15 cellular contexts compared by ENCODE assay signal in the genomic region with DNA sequence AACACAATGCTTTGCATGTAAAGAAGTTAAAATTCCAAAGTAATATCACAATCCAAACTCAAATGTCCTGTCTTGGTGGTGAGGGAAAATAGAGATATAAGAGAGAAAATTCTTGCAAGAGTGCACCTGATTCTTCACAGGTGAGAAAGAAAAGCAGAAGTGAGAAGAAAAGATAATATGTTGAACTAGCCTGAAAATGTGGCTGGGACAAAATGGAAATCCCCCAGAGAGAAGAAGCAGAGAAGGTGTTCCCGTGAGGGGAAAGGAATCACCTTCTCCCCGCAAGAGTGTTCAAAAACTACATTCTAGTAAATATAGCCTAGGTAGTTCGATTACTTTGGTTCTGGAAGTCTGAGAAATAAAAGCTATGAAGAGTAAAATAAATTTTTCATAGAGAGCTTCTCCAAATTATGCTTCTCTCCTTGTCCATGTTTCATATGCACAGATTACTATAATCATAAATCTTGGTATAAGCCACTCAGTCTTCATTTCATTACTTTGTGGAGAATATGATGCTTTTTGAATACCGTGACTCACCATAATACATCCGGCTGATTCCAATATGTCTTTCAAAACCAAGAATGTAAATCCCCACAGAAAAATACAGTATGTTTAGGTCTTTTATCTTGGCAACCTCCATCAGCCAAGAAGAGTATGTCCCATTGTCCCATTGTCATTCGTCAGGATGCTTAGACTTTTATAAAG.
DNase-seq lines count a peak whose midpoint lies in the region; ATAC-seq and TF ChIP-seq lines count a peak whose summit lies in the region.
"Had no signal": no experiment of that assay in that cellular context is flagged by ENCODE, and none has a peak within 500 bp of the region (broad histone marks: within the 10 kb centered on the region; RNA-seq: fewer than 3 reads in every experiment).

No MANE protein-coding gene starts in this region.

- TF ChIP-seq CTCF in CD4-positive, alpha-beta T cell (IDR thresholded peaks at IDR 0.05) = no peak
- no peak for TF ChIP-seq CTCF in esophagus muscularis mucosa (IDR thresholded peaks at IDR 0.05)

- peak; percentile 96 for ATAC-seq in GM18499 (IDR thresholded peaks at IDR 0.05; ENCODE audit: insufficient read depth, unreplicated experiment)
- peak; percentile 77 for ATAC-seq in GM19397 (IDR thresholded peaks at IDR 0.05; ENCODE audit: unreplicated experiment)
- peak; percentile 85 for ATAC-seq in HG02798 (IDR thresholded peaks at IDR 0.05; ENCODE audit: poor library complexity, unreplicated experiment)
- ATAC-seq in HG03460 (IDR thresholded peaks at IDR 0.05; ENCODE audit: unreplicated experiment) = peak; percentile 76
- ATAC-seq in CD4-positive, alpha-beta T cell (ENCODE audit: poor library complexity) = no peak
- ATAC-seq: WTC11 had no signal

- WGBS in esophagus muscularis mucosa = 90% methylated on average over 6 of the region's 6 CpGs

- no peak overlapping the region for H3K4me3 Mint-ChIP-seq in CD4-positive, alpha-beta T cell
- H3K4me3 Mint-ChIP-seq in immature natural killer cell = no peak overlapping the region
- H3K4me3 Mint-ChIP-seq: dendritic cell treated with granulocyte-macrophage colony-stimulating factor and Interleukin-4, amounts not matched to agents 40 ng/mL and 50 ng/mL, for 4 days; WTC11 had no signal

- POLR2A ChIA-PET in CD4-positive, alpha-beta T cell (lab: Charles Lee) = no interaction called here

- H3K4me1 ChIP-seq in esophagus muscularis mucosa = peaks cover 0 to 5% (median 0%) of the 10 kb centered on the region in 4 donors
- H3K4me1 ChIP-seq: vagina had no signal

- no peak for TF ChIP-seq POLR2A in esophagus muscularis mucosa (IDR thresholded peaks at IDR 0.05; ENCODE audit: low read depth)

- intact Hi-C loops in CD4-positive, alpha-beta T cell (cut with DNase I, micrococcal nuclease) = no loop called here
- intact Hi-C loops in esophagus muscularis mucosa (cut with DNase I) = no loop called here

- H3K36me3 ChIP-seq in esophagus muscularis mucosa = no peaks in the 10 kb centered on the region
- H3K36me3 ChIP-seq: vagina had no signal

- H3K4me1 Mint-ChIP-seq in CD4-positive, alpha-beta T cell (ENCODE audit: low read depth) = no peaks in the 10 kb centered on the region
- no peaks in the 10 kb centered on the region for H3K4me1 Mint-ChIP-seq in immature natural killer cell

- H3K27ac ChIP-seq in CD4-positive, alpha-beta T cell (ENCODE audit: low read depth, low read length) = no peak overlapping the region
- H3K27ac ChIP-seq in substantia nigra (ENCODE audit: low read depth, low read length, poor library complexity, severe bottlenecking) (no peak overlapping the region), esophagus muscularis mucosa (replicated peaks in 1 of 4) (no peak overlapping the region)
- H3K27ac ChIP-seq: KMS-11, SK-N-MC, vagina had no signal

- H3K27me3 ChIP-seq in CD4-positive, alpha-beta T cell (ENCODE audit: control insufficient read depth, insufficient read depth, low read length) = peaks cover 6% of the 10 kb centered on the region
- no peaks in the 10 kb centered on the region for H3K27me3 ChIP-seq in esophagus muscularis mucosa
- H3K27me3 ChIP-seq: vagina had no signal

- no peak for DNase-seq in CD4-positive, alpha-beta T cell
- DNase-seq in immature natural killer cell = no peak
- no peak for DNase-seq in substantia nigra (lab: John Stamatoyannopoulos, UW)
- DNase-seq in esophagus muscularis mucosa (ENCODE audit: extremely low spot score) = no peak
- DNase-seq: NCI-H1930 had no signal

- H3K27me3 Mint-ChIP-seq in CD4-positive, alpha-beta T cell = peaks cover 45% of the 10 kb centered on the region
- H3K27me3 Mint-ChIP-seq in immature natural killer cell (ENCODE audit: low read depth in 3 of 3) = peaks cover 0 to 8% (median 2%) of the 10 kb centered on the region in 3 donors
- H3K27me3 Mint-ChIP-seq: dendritic cell treated with granulocyte-macrophage colony-stimulating factor and Interleukin-4, amounts not matched to agents 40 ng/mL and 50 ng/mL, for 4 days; progenitor cell of endocrine pancreas had no signal

- no peak for TF ChIP-seq EP300 in esophagus muscularis mucosa (IDR thresholded peaks at IDR 0.05)

- peaks cover 7% of the 10 kb centered on the region for H3K9me3 ChIP-seq in CD4-positive, alpha-beta T cell (ENCODE audit: control insufficient read depth, low read length)
- no peaks in the 10 kb centered on the region for H3K9me3 ChIP-seq in esophagus muscularis mucosa
- H3K9me3 ChIP-seq: vagina had no signal

- no peaks in the 10 kb centered on the region for H3K36me3 Mint-ChIP-seq in CD4-positive, alpha-beta T cell (ENCODE audit: low read depth)
- H3K36me3 Mint-ChIP-seq in immature natural killer cell = no peaks in the 10 kb centered on the region
- H3K36me3 Mint-ChIP-seq: WTC11 had no signal

- peaks cover 4% of the 10 kb centered on the region for H3K9me3 Mint-ChIP-seq in CD4-positive, alpha-beta T cell
- peaks cover 0 to 2% (median 0%) of the 10 kb centered on the region in 6 donors for H3K9me3 Mint-ChIP-seq in immature natural killer cell
- H3K9me3 Mint-ChIP-seq: dendritic cell treated with granulocyte-macrophage colony-stimulating factor and Interleukin-4, amounts not matched to agents 40 ng/mL and 50 ng/mL, for 4 days had no signal

- H3K27ac Mint-ChIP-seq in CD4-positive, alpha-beta T cell = no peak overlapping the region
- no peak overlapping the region for H3K27ac Mint-ChIP-seq in immature natural killer cell
- H3K27ac Mint-ChIP-seq: dendritic cell treated with granulocyte-macrophage colony-stimulating factor and Interleukin-4, amounts not matched to agents 40 ng/mL and 50 ng/mL, for 4 days; progenitor cell of endocrine pancreas; WTC11 had no signal

- no peak overlapping the region for H3K4me3 ChIP-seq in esophagus muscularis mucosa
- H3K4me3 ChIP-seq: SK-N-MC, vagina had no signal

- CTCF ChIA-PET in CD4-positive, alpha-beta T cell (lab: Charles Lee) = no interaction called here
